In the genomic region with DNA sequence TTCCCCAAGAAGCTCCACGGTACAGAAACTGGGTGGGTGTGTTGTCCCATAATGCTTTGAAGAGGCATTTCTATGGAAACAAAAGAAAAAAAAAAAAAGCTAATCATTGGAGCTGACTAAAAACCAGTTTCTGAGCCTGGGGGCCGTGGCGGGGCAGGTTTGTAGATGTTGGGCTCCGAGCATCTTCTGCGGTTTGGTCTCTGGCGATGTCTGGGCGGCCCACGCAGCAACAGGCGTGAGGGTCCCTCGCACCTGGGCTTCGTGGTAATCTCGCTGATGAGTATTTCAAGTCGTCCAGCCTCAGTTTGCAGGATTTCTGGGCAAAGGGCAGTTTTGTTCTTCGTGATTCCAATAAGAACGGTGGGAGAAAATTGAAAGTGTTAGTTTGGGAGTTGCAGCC, we compare ENCODE assay signal across 26 cellular contexts. TPM values are rescaled to one million over a fixed set of nuclear protein-coding genes. Genes with fewer than 3 reads are reported as not detected.
"Had no signal": no experiment of that assay in that cellular context is flagged by ENCODE, and none has a peak within 500 bp of the region (broad histone marks: within the 10 kb centered on the region; RNA-seq: fewer than 3 reads in every experiment).

No MANE protein-coding gene starts in this region.

- DNase-seq: activated CD4-positive, alpha-beta T cell treated with anti-CD3 and anti-CD28 coated beads, Interleukin-2, amount 10 ng/mL, durations not matched to agents 24 days and 14 days; activated CD4-positive, alpha-beta T cell treated with anti-CD3 and anti-CD28 coated beads, Interleukin-2, amount 50 U/mL, for 48 hours; activated CD4-positive, CD25-positive, alpha-beta regulatory T cell; activated CD8-positive, alpha-beta T cell treated with anti-CD3 and anti-CD28 coated beads, Interleukin-2, amount 10 ng/mL, durations not matched to agents 7 days and 5 days; activated effector memory CD4-positive, alpha-beta T cell treated with Interleukin-2 at 50 U/mL for 16 hours; activated naive CD4-positive, alpha-beta T cell treated with anti-CD3 and anti-CD28 coated beads, Interleukin-2, amount 10 ng/mL, durations not matched to agents 7 days and 5 days; activated naive CD8-positive, alpha-beta T cell treated with anti-CD3 and anti-CD28 coated beads, Interleukin-2, amount 50 U/mL, for 24 hours; activated T-cell treated with anti-CD3 and anti-CD28 coated beads, Interleukin-2, amount 50 U/mL, for 48 hours; anterior cingulate cortex; brain microvascular endothelial cell; Karpas-422; KBM-7; NCI-H1048; NCI-H1105 treated with DMSO at 0.1 percent for 48 hours; NCI-H1436; NCI-H1694; NCI-H1930; NCI-H345; NCI-H524 treated with DMSO at 0.1 percent for 48 hours; T1000; WERI-Rb-1 had no signal

- H3K36me3 ChIP-seq: brain microvascular endothelial cell had no signal

- ATAC-seq: activated CD8-positive, alpha-beta T cell treated with anti-CD3 and anti-CD28 coated beads, Interleukin-2, amount 10 ng/mL, durations not matched to agents 7 days and 5 days; activated naive CD8-positive, alpha-beta T cell treated with anti-CD3 and anti-CD28 coated beads, Interleukin-2, amount 50 U/mL, for 24 hours; Panc1 had no signal

- H3K27ac ChIP-seq: brain microvascular endothelial cell, SK-N-MC, WERI-Rb-1 had no signal

- H3K36me3 Mint-ChIP-seq: activated naive CD4-positive, alpha-beta T cell treated with anti-CD3 and anti-CD28 coated beads, Interleukin-2, amount 10 ng/mL, durations not matched to agents 7 days and 5 days; activated naive CD8-positive, alpha-beta T cell; IgD-negative memory B cell had no signal

- H3K4me1 Mint-ChIP-seq: activated CD4-positive, alpha-beta T cell treated with anti-CD3 and anti-CD28 coated beads, Interleukin-2, amount 10 ng/mL, durations not matched to agents 24 days and 14 days; activated naive CD4-positive, alpha-beta T cell treated with anti-CD3 and anti-CD28 coated beads, Interleukin-2, amount 10 ng/mL, durations not matched to agents 7 days and 5 days had no signal

- H3K27ac Mint-ChIP-seq: activated CD4-positive, alpha-beta T cell treated with anti-CD3 and anti-CD28 coated beads, Interleukin-2, amount 10 ng/mL, durations not matched to agents 24 days and 14 days; activated CD8-positive, alpha-beta T cell treated with anti-CD3 and anti-CD28 coated beads, Interleukin-2, amount 10 ng/mL, durations not matched to agents 7 days and 5 days; activated naive CD4-positive, alpha-beta T cell treated with anti-CD3 and anti-CD28 coated beads, Interleukin-2, amount 10 ng/mL, durations not matched to agents 7 days and 5 days; activated naive CD8-positive, alpha-beta T cell; activated naive CD8-positive, alpha-beta T cell treated with anti-CD3 and anti-CD28 coated beads, Interleukin-2, amount 50 U/mL, for 24 hours had no signal

- H3K4me3 ChIP-seq: SK-N-MC had no signal

- H3K9me3 Mint-ChIP-seq: activated CD4-positive, alpha-beta T cell treated with anti-CD3 and anti-CD28 coated beads, Interleukin-2, amount 10 ng/mL, durations not matched to agents 24 days and 14 days; activated naive CD4-positive, alpha-beta T cell treated with anti-CD3 and anti-CD28 coated beads, Interleukin-2, amount 10 ng/mL, durations not matched to agents 7 days and 5 days; activated naive CD8-positive, alpha-beta T cell treated with anti-CD3 and anti-CD28 coated beads, Interleukin-2, amount 50 U/mL, for 24 hours; IgD-negative memory B cell had no signal

- H3K4me3 Mint-ChIP-seq: activated CD4-positive, alpha-beta T cell treated with anti-CD3 and anti-CD28 coated beads, Interleukin-2, amount 10 ng/mL, durations not matched to agents 24 days and 14 days; activated CD8-positive, alpha-beta T cell treated with anti-CD3 and anti-CD28 coated beads, Interleukin-2, amount 10 ng/mL, durations not matched to agents 7 days and 5 days; activated naive CD4-positive, alpha-beta T cell treated with anti-CD3 and anti-CD28 coated beads, Interleukin-2, amount 10 ng/mL, durations not matched to agents 7 days and 5 days; activated naive CD8-positive, alpha-beta T cell; activated naive CD8-positive, alpha-beta T cell treated with anti-CD3 and anti-CD28 coated beads, Interleukin-2, amount 50 U/mL, for 24 hours had no signal

RNA-seq across cellular contexts. Expression of a gene that starts 6.8 kb away (rescaled TPM):
- total RNA-seq: RPMI7951 had no signal
